Comparison of ENCODE assay signal across 18 cellular contexts in the genomic region with DNA sequence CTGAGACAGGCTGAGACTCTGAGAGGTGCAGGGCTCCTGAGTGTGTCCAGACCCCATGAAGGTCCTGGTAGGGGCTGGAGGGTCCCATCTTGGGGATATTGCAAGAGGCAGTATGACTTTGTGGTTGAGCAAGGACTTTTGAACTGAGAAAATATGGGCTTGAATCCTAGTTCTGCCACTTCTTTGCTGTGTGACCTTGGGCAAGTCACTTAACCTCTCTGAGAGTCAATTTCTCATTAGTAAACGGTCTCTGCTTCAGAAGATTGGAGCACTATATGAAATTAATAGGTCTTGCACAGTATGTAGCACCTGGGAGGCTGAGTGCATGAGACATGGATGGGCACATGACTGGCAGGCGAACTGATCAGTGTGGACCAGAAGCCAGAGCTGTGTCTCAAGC. TPM values are rescaled to one million over a fixed set of nuclear protein-coding genes. Genes with fewer than 3 reads are reported as not detected.
A peak's percentile ranks its signal among the peaks of the same experiment; 100 is the strongest.
DNase-seq lines count a peak whose midpoint lies in the region; ATAC-seq and TF ChIP-seq lines count a peak whose summit lies in the region.
"Had no signal": no experiment of that assay in that cellular context is flagged by ENCODE, and none has a peak within 500 bp of the region (broad histone marks: within the 10 kb centered on the region; RNA-seq: fewer than 3 reads in every experiment).

No MANE protein-coding gene starts in this region.

- CTCF ChIA-PET in HEK293 (lab: Yijun Ruan, JAX), result interaction anchor here (0.9 to 3.7 kb wide), 7 partner anchors 11 to 373 kb away, joined by 3 to 19 read pairs (median 6); no protein-coding TSS in a partner anchor

- H3K9me3 ChIP-seq in HEK293 (ENCODE audit: control insufficient read depth, insufficient read depth, low read depth, low read length) (no peaks in the 10 kb centered on the region), lower lobe of right lung (no peaks in the 10 kb centered on the region)
- H3K9me3 ChIP-seq: BE2C, Peyer's patch had no signal

- H3K36me3 Mint-ChIP-seq in central memory CD8-positive, alpha-beta T cell (ENCODE audit: insufficient read depth), result peaks cover 2% of the 10 kb centered on the region
- peaks cover 51% of the 10 kb centered on the region in 2 donors for H3K36me3 Mint-ChIP-seq in stimulated activated naive B cell treated with anti-CD40 and anti-IgM and Interleukin-4, amounts not matched to agents 10 μg/mL and 1 μg/mL and 100 μg/mL, for 72 hours

- H3K27ac ChIP-seq in HEK293 (ENCODE audit: extremely low read depth, low read depth, low read length) (no peak overlapping the region), lower lobe of right lung (no peak overlapping the region)
- H3K27ac ChIP-seq: Peyer's patch had no signal

- no peaks in the 10 kb centered on the region for H3K9me3 Mint-ChIP-seq in central memory CD8-positive, alpha-beta T cell
- H3K9me3 Mint-ChIP-seq in stimulated activated naive B cell treated with anti-CD40 and anti-IgM and Interleukin-4, amounts not matched to agents 10 μg/mL and 1 μg/mL and 100 μg/mL, for 72 hours, result no peaks in the 10 kb centered on the region
- H3K9me3 Mint-ChIP-seq: CD8-positive, alpha-beta T cell had no signal

- no peaks in the 10 kb centered on the region for H3K27me3 ChIP-seq in lower lobe of right lung (ENCODE audit: low read depth)
- H3K27me3 ChIP-seq: BE2C, Peyer's patch had no signal

- H3K36me3 ChIP-seq in HEK293 (ENCODE audit: control insufficient read depth in 2 of 2, insufficient read depth in 1 of 2, low read length in 2 of 2) (no peaks in the 10 kb centered on the region), lower lobe of right lung (peaks cover 37% of the 10 kb centered on the region)
- H3K36me3 ChIP-seq: BE2C had no signal

- ATAC-seq in central memory CD8-positive, alpha-beta T cell (replicated peaks; ENCODE audit: extremely low read depth, poor library complexity, severe bottlenecking), result no peak
- ATAC-seq in lower lobe of right lung (no peak), GM21576 (IDR thresholded peaks at IDR 0.05; ENCODE audit: unreplicated experiment) (no peak)
- no peak for ATAC-seq in stimulated activated naive B cell treated with anti-CD40 and anti-IgM and Interleukin-4, amounts not matched to agents 10 μg/mL and 1 μg/mL and 100 μg/mL, for 72 hours (replicated peaks)
- ATAC-seq: CD8-positive, alpha-beta T cell had no signal

- peaks cover 10% of the 10 kb centered on the region for H3K4me1 Mint-ChIP-seq in central memory CD8-positive, alpha-beta T cell
- peaks cover 36 to 77% of the 10 kb centered on the region in 2 donors for H3K4me1 Mint-ChIP-seq in stimulated activated naive B cell treated with anti-CD40 and anti-IgM and Interleukin-4, amounts not matched to agents 10 μg/mL and 1 μg/mL and 100 μg/mL, for 72 hours

- peak overlapping the region; percentile 19 for H3K27ac Mint-ChIP-seq in central memory CD8-positive, alpha-beta T cell (ENCODE audit: low read depth)
- H3K27ac Mint-ChIP-seq in stimulated activated naive B cell treated with anti-CD40 and anti-IgM and Interleukin-4, amounts not matched to agents 10 μg/mL and 1 μg/mL and 100 μg/mL, for 72 hours, result peak overlapping the region; percentile 75
- H3K27ac Mint-ChIP-seq: CD8-positive, alpha-beta T cell had no signal

- H3K27me3 Mint-ChIP-seq in central memory CD8-positive, alpha-beta T cell, result no peaks in the 10 kb centered on the region
- H3K27me3 Mint-ChIP-seq in stimulated activated naive B cell treated with anti-CD40 and anti-IgM and Interleukin-4, amounts not matched to agents 10 μg/mL and 1 μg/mL and 100 μg/mL, for 72 hours, result no peaks in the 10 kb centered on the region

- intact Hi-C loops in lower lobe of right lung (cut with DNase I), result no loop called here

- TF ChIP-seq CTCF in HEK293 (tag by site-specific recombination; IDR thresholded peaks at IDR 0.05) (no peak), lower lobe of right lung (IDR thresholded peaks at IDR 0.05) (no peak)

- H3K4me3 ChIP-seq in HEK293 (ENCODE audit: low read depth, low read length) (no peak overlapping the region), lower lobe of right lung (no peak overlapping the region)
- H3K4me3 ChIP-seq: Peyer's patch had no signal

- no peak overlapping the region for H3K4me3 Mint-ChIP-seq in central memory CD8-positive, alpha-beta T cell
- H3K4me3 Mint-ChIP-seq in stimulated activated naive B cell treated with anti-CD40 and anti-IgM and Interleukin-4, amounts not matched to agents 10 μg/mL and 1 μg/mL and 100 μg/mL, for 72 hours, result no peak overlapping the region
- H3K4me3 Mint-ChIP-seq: CD8-positive, alpha-beta T cell had no signal

- no peaks in the 10 kb centered on the region for H3K4me1 ChIP-seq in HEK293 (ENCODE audit: control insufficient read depth, insufficient read depth, low read length)
- no peaks in the 10 kb centered on the region for H3K4me1 ChIP-seq in lower lobe of right lung
- H3K4me1 ChIP-seq: BE2C, Peyer's patch had no signal

- POLR2A ChIA-PET in HEK293 (lab: Yijun Ruan, JAX), result interaction anchor here (0.6 kb wide), 1 partner anchor 9 kb away, joined by 4 read pairs; no protein-coding TSS in a partner anchor

- no peak for DNase-seq in central memory CD8-positive, alpha-beta T cell (ENCODE audit: low spot score in 2 of 2)
- DNase-seq in lower lobe of right lung, result peak; percentile 6
- no peak for DNase-seq in stimulated activated naive B cell treated with anti-CD40 and anti-IgM and Interleukin-4, amounts not matched to agents 10 μg/mL and 1 μg/mL and 100 μg/mL, for 72 hours
- DNase-seq in NOMO-1 treated with dmso at 0.1 percent for 144 hours (lab: John Stamatoyannopoulos, UW; ENCODE audit: unreplicated experiment), result no peak
- DNase-seq in NCI-H345 treated with DMSO at 0.1 percent for 48 hours (lab: John Stamatoyannopoulos, UW; ENCODE audit: unreplicated experiment), result no peak
- DNase-seq: BE2C; CD8-positive, alpha-beta T cell; DND-41; GDM1; H7; MV-4-11; NCI-H1436; NCI-H2029 treated with DMSO at 0.1 percent for 48 hours; NCI-H510A treated with DMSO at 0.1 percent for 48 hours; SHP77 had no signal

TF ChIP-seq in HEK293, 187 proteins besides CTCF, POLR2A, EP300 and RAD21:
- TF ChIP-seq ZNF768 (tag by site-specific recombination; IDR thresholded peaks at IDR 0.05) (peak; percentile 77), ZNF624 (tag by site-specific recombination; IDR thresholded peaks at IDR 0.05) (no peak)

RNA-seq across cellular contexts. Expression of a gene that starts 42.7 kb away (rescaled TPM):
- 36.5 TPM for total RNA-seq in lower lobe of right lung

RNA-seq across cellular contexts. Expression of a gene that starts 54.5 kb away (rescaled TPM):
- total RNA-seq in lower lobe of right lung, result 947 TPM
- total RNA-seq: CD8-positive, alpha-beta T cell; H7; Peyer's patch had no signal

RNA-seq across cellular contexts. Expression of a gene that starts 54.5 kb away (rescaled TPM):
- 10.6 TPM for total RNA-seq in lower lobe of right lung
- total RNA-seq: CD8-positive, alpha-beta T cell had no signal
